8 cellular contexts compared by ENCODE assay signal in the genomic region with DNA sequence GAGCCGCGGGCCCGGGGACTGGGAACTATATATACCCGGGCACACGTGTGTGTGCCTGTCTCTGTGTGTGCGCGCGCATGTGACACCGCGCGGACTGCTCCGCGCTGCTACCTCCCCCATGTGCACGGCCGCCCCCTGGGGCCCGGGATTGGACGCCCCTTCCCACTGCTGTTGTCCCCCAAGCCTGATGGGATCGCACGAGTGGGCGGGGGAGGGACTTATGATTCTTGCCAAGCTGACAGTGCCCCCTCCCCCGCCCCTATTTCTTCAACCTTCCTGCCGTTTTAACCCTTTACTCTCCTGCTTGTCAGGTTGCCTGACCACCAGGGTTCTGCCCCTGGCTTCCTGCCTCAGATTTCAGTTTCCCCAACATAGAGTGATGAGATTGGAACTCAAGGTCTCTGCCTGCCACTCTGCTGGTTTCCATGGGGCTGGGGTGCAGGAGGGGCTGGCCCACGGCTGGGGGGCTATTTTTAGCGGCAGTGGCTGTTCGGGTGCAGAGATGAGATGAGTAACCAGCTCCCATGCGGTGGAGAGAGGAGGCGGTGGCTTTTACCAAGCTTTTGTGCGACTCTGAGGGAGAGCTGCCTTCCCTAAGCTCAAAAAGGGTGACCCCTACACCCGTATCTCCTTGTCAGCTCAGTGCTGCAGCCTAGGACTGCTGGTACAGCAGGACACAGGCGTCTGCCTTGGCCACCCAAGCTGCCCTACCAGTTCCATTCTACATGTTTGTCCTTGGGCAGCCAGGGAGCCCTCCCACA. TPM values are rescaled to one million over a fixed set of nuclear protein-coding genes. Genes with fewer than 3 reads are reported as not detected.
DNase-seq lines count a peak whose midpoint lies in the region; ATAC-seq and TF ChIP-seq lines count a peak whose summit lies in the region.

A gene (minus strand): TSS at position 5 of the 761 bp plus-strand sequence. CDS start 88 bp downstream, outside the sequence.

- H3K4me1 Mint-ChIP-seq in activated CD4-positive, alpha-beta T cell treated with anti-CD3 and anti-CD28 coated beads for 36 hours = peaks cover 26% of the 10 kb centered on the region

- H3K27me3 ChIP-seq in Karpas-422 (ENCODE audit: low read length) (no peaks in the 10 kb centered on the region), mononuclear cell (ENCODE audit: insufficient read depth, low read length) (peaks cover 50% of the 10 kb centered on the region), thoracic aorta (replicated peaks; ENCODE audit: insufficient read depth) (peaks cover 10% of the 10 kb centered on the region)

- no peak for TF ChIP-seq CTCF in thoracic aorta (IDR thresholded peaks at IDR 0.05)

- DNase-seq in Right ventricle myocardium inferior (ENCODE audit: missing footprints) (no peak), cardiac septum (ENCODE audit: low spot score) (no peak), Karpas-422 (peak; percentile 92), thoracic aorta (ENCODE audit: low spot score) (no peak)
- peak; percentile 74 for DNase-seq in activated CD4-positive, alpha-beta T cell treated with anti-CD3 and anti-CD28 coated beads for 36 hours
- DNase-seq in effector CD8-positive, alpha-beta T cell (lab: John Stamatoyannopoulos, UW) = peak; percentile 14

- H3K4me3 ChIP-seq in Karpas-422 (ENCODE audit: low read length) = peak within 1 kb of the TSS; percentile 86
- peak within 1 kb of the TSS; percentile 8 for H3K4me3 ChIP-seq in mononuclear cell (ENCODE audit: low read length)
- peak within 1 kb of the TSS; percentile 68 for H3K4me3 ChIP-seq in thoracic aorta

- H3K27ac Mint-ChIP-seq in activated CD4-positive, alpha-beta T cell treated with anti-CD3 and anti-CD28 coated beads for 36 hours = peak within 1 kb of the TSS; percentile 45

- CTCF ChIA-PET in activated CD4-positive, alpha-beta T cell treated with anti-CD3 and anti-CD28 coated beads for 36 hours (lab: Charles Lee) = interaction anchor here (0.6 to 13.4 kb wide), 19 partner anchors 9 to 323 kb away, joined by 3 to 246 read pairs (median 4); a partner anchor contains a TSS

- peaks cover 35% of the 10 kb centered on the region for H3K36me3 Mint-ChIP-seq in activated CD4-positive, alpha-beta T cell treated with anti-CD3 and anti-CD28 coated beads for 36 hours (ENCODE audit: low read depth)

- H3K9me2 ChIP-seq in Karpas-422 (replicated peaks; ENCODE audit: insufficient read depth, low read length) = no peaks in the 10 kb centered on the region

- intact Hi-C loops in Right ventricle myocardium inferior (cut with DNase I) = loop anchor here (5.0 to 10.0 kb wide), 2 partner anchors 65 to 147 kb away; a partner anchor contains a TSS
- intact Hi-C loops in cardiac septum (cut with DNase I) = loop anchor here (5.0 kb wide), 1 partner anchor 147 kb away; a partner anchor contains a TSS
- intact Hi-C loops in activated CD4-positive, alpha-beta T cell treated with anti-CD3 and anti-CD28 coated beads for 36 hours (cut with DNase I, micrococcal nuclease) = loop anchor here (5.0 kb wide), 4 partner anchors 93 to 247 kb away; a partner anchor contains a TSS

- H3K36me3 ChIP-seq in Karpas-422 (ENCODE audit: insufficient read depth, low read length) = peaks cover 10% of the 10 kb centered on the region
- peaks cover 24% of the 10 kb centered on the region for H3K36me3 ChIP-seq in thoracic aorta

- H2AFZ ChIP-seq in Karpas-422 (ENCODE audit: low read length) = peak within 1 kb of the TSS; percentile 83

- peak; percentile 18 for ATAC-seq in Right ventricle myocardium inferior
- ATAC-seq in activated CD4-positive, alpha-beta T cell treated with anti-CD3 and anti-CD28 coated beads for 36 hours = peak; percentile 63
- no peak for ATAC-seq in thoracic aorta (ENCODE audit: insufficient number of reproducible peaks, low FRiP score, low read depth)
- no peak for ATAC-seq in GM19397 (IDR thresholded peaks at IDR 0.05; ENCODE audit: unreplicated experiment)

- no peaks in the 10 kb centered on the region for H4K20me1 ChIP-seq in Karpas-422 (ENCODE audit: insufficient read depth, low read depth, low read length)

- peaks cover 45% of the 10 kb centered on the region for H3K4me1 ChIP-seq in Karpas-422 (ENCODE audit: low read length)
- H3K4me1 ChIP-seq in mononuclear cell (ENCODE audit: insufficient read depth, low read length) = peaks cover 37% of the 10 kb centered on the region
- peaks cover 28 to 40% of the 10 kb centered on the region in 2 donors for H3K4me1 ChIP-seq in thoracic aorta (ENCODE audit: control insufficient read depth in 1 of 2, low read depth in 2 of 2)

- no peaks in the 10 kb centered on the region for H3K9me3 Mint-ChIP-seq in activated CD4-positive, alpha-beta T cell treated with anti-CD3 and anti-CD28 coated beads for 36 hours (ENCODE audit: low read depth)

- H3K27me3 Mint-ChIP-seq in activated CD4-positive, alpha-beta T cell treated with anti-CD3 and anti-CD28 coated beads for 36 hours = peaks cover 42% of the 10 kb centered on the region

- H3K4me2 ChIP-seq in Karpas-422 (ENCODE audit: low read depth, low read length, poor library complexity, severe bottlenecking) = peak within 1 kb of the TSS; percentile 100

- H3K9ac ChIP-seq in Karpas-422 (ENCODE audit: low read length) = peak within 1 kb of the TSS; percentile 77

- no peak within 1 kb of the TSS for H3K27ac ChIP-seq in Karpas-422 (ENCODE audit: low read length)
- H3K27ac ChIP-seq in thoracic aorta = peak within 1 kb of the TSS in 1 of 2 donors; percentile 47

- peak within 1 kb of the TSS; percentile 48 for H3K4me3 Mint-ChIP-seq in activated CD4-positive, alpha-beta T cell treated with anti-CD3 and anti-CD28 coated beads for 36 hours

- POLR2A ChIA-PET in activated CD4-positive, alpha-beta T cell treated with anti-CD3 and anti-CD28 coated beads for 36 hours (lab: Charles Lee) = interaction anchor here (0.6 to 1.0 kb wide), 4 partner anchors 15 to 376 kb away, joined by 3 to 4 read pairs (median 4); a partner anchor contains a TSS

- no peaks in the 10 kb centered on the region for H3K79me2 ChIP-seq in Karpas-422 (ENCODE audit: low read length)

- H3K9me3 ChIP-seq in Karpas-422 (ENCODE audit: low read length) (no peaks in the 10 kb centered on the region), mononuclear cell (ENCODE audit: low read depth, low read length) (no peaks in the 10 kb centered on the region), thoracic aorta (no peaks in the 10 kb centered on the region)

RNA-seq across cellular contexts. Expression of the gene that starts here (rescaled TPM):
- total RNA-seq in Right ventricle myocardium inferior (0.49 TPM), cardiac septum (1.00 TPM), mononuclear cell (0.21 TPM), thoracic aorta (under 1 TPM in 1 of 2 donors, not detected in 1; 0.14 TPM)
- 9.6 and 20.2 TPM in 2 replicates for total RNA-seq in Karpas-422 (2014; rRNA removed; shearing (Covaris generic); ENCODE audit: low replicate concordance)
- under 1 TPM; 0.48 to 0.61 TPM for total RNA-seq in activated CD4-positive, alpha-beta T cell treated with anti-CD3 and anti-CD28 coated beads for 36 hours

Comparison
In these comparisons a context has a peak if more than half of its experiments do, and no peak if none do; other contexts are left out.
1. Peak in ATAC-seq in Right ventricle myocardium inferior; RNA of the gene not detected or under 1 TPM.
2. Peak in DNase-seq and ATAC-seq in activated CD4-positive, alpha-beta T cell treated with anti-CD3 and anti-CD28 coated beads for 36 hours; RNA of the gene not detected or under 1 TPM.
3. DNase-seq: peak in Karpas-422 (single experiment) and effector CD8-positive, alpha-beta T cell (single experiment); none in Right ventricle myocardium inferior (single experiment), cardiac septum (single experiment) and thoracic aorta (single experiment).
4. H3K4me3 ChIP-seq: peak in every context shown above with its lines; median percentile 86 in Karpas-422; 68 in thoracic aorta; 8 in mononuclear cell.